Comparison of ENCODE assay signal across 22 cellular contexts in genomic region chr1:19388980-19389379, GRCh38.
DNase-seq lines count a peak whose midpoint lies in the region; ATAC-seq and TF ChIP-seq lines count a peak whose summit lies in the region.
"Had no signal": no experiment of that assay in that cellular context is flagged by ENCODE, and none has a peak within 500 bp of the region (broad histone marks: within the 10 kb centered on the region; RNA-seq: fewer than 3 reads in every experiment).

No MANE protein-coding gene starts in this region.

- H2AFZ ChIP-seq in GM23338, result no peak overlapping the region
- H2AFZ ChIP-seq: neural progenitor cell had no signal

- intact Hi-C loops in activated B cell treated with CpG ODN at 0.5 μM for 24 hours (cut with micrococcal nuclease) (no loop called here), esophagus muscularis mucosa (cut with DNase I) (no loop called here), tibial artery (cut with DNase I; ENCODE audit: low total_unique reads) (no loop called here)

- no peak for TF ChIP-seq CTCF in activated B cell treated with CpG ODN at 0.5 μM for 24 hours (IDR thresholded peaks at IDR 0.05)
- no peak for TF ChIP-seq CTCF in esophagus muscularis mucosa (IDR thresholded peaks at IDR 0.05)
- TF ChIP-seq CTCF in tibial artery (IDR thresholded peaks at IDR 0.05), result no peak
- TF ChIP-seq CTCF in GM23338 (conservative IDR thresholded peaks at IDR 0.05; ENCODE audit: low read depth in 2 of 2), result no peak

- no peaks in the 10 kb centered on the region for H3K9me2 ChIP-seq in GM23338 (ENCODE audit: insufficient read depth)

- no peaks in the 10 kb centered on the region for H3K9me3 Mint-ChIP-seq in activated naive CD8-positive, alpha-beta T cell (ENCODE audit: low read depth)
- no peaks in the 10 kb centered on the region for H3K9me3 Mint-ChIP-seq in activated naive CD8-positive, alpha-beta T cell treated with anti-CD3 and anti-CD28 coated beads for 36 hours
- no peaks in the 10 kb centered on the region for H3K9me3 Mint-ChIP-seq in activated B cell treated with CpG ODN at 0.5 μM for 24 hours
- H3K9me3 Mint-ChIP-seq in GM23338, result no peaks in the 10 kb centered on the region
- H3K9me3 Mint-ChIP-seq: activated T-cell treated with anti-CD3 and anti-CD28 coated beads, Interleukin-2, amount 50 U/mL, for 4 hours; neural progenitor cell had no signal

- no peaks in the 10 kb centered on the region for H3F3A ChIP-seq in GM23338 (replicated peaks; ENCODE audit: low read depth)

- DNase-seq in activated naive CD8-positive, alpha-beta T cell treated with anti-CD3 and anti-CD28 coated beads for 36 hours, result no peak
- DNase-seq in activated B cell treated with CpG ODN at 0.5 μM for 24 hours (no peak), esophagus muscularis mucosa (ENCODE audit: extremely low spot score) (no peak), tibial artery (no peak), GM19238 (ENCODE audit: insufficient read length, low spot score) (no peak), GM23338 (ENCODE audit: low spot score) (no peak)
- DNase-seq: activated CD4-positive, alpha-beta T cell treated with anti-CD3 and anti-CD28 coated beads, Interleukin-2, amount 50 U/mL, for 4 hours; activated T-cell treated with anti-CD3 and anti-CD28 coated beads, Interleukin-2, amount 50 U/mL, for 4 hours; EL; foreskin fibroblast; GOT3; Kasumi-1; NCI-H1105 treated with DMSO at 0.1 percent for 48 hours; NCI-H524; stimulated activated CD4-positive, alpha-beta T cell treated with anti-CD3 and anti-CD28 coated beads, Interleukin-4, amount 100 ng/mL, for 24 hours; substantia nigra had no signal

- CTCF ChIA-PET in activated B cell treated with CpG ODN at 0.5 μM for 24 hours (lab: Charles Lee), result interaction anchor here (0.7 kb wide), 1 partner anchor 45 kb away, joined by 3 read pairs; no protein-coding TSS in a partner anchor

- peaks cover 71 to 100% (median 94%) of the 10 kb centered on the region in 4 donors for H3K4me1 ChIP-seq in esophagus muscularis mucosa
- H3K4me1 ChIP-seq in tibial artery, result peaks cover 0 to 92% (median 65%) of the 10 kb centered on the region in 4 donors
- no peaks in the 10 kb centered on the region; the same call in 1 of the 2 replicates for H3K4me1 ChIP-seq in GM23338 (ENCODE audit: insufficient read depth)
- H3K4me1 ChIP-seq: neural progenitor cell had no signal

- peaks cover 84% of the 10 kb centered on the region for H3K79me2 ChIP-seq in GM23338 (replicated peaks; ENCODE audit: insufficient read depth)

- H4K20me1 ChIP-seq in GM23338 (replicated peaks; ENCODE audit: insufficient read depth), result peaks cover 47% of the 10 kb centered on the region

- no peak overlapping the region for H3K4me3 Mint-ChIP-seq in activated naive CD8-positive, alpha-beta T cell
- H3K4me3 Mint-ChIP-seq in activated naive CD8-positive, alpha-beta T cell treated with anti-CD3 and anti-CD28 coated beads for 36 hours, result no peak overlapping the region
- H3K4me3 Mint-ChIP-seq in activated B cell treated with CpG ODN at 0.5 μM for 24 hours (no peak overlapping the region), GM23338 (no peak overlapping the region)
- H3K4me3 Mint-ChIP-seq: activated T-cell treated with anti-CD3 and anti-CD28 coated beads, Interleukin-2, amount 50 U/mL, for 4 hours; neural progenitor cell had no signal

- H3K9me3 ChIP-seq in esophagus muscularis mucosa (no peaks in the 10 kb centered on the region), tibial artery (no peaks in the 10 kb centered on the region)
- H3K9me3 ChIP-seq: psoas muscle had no signal

- POLR2A ChIA-PET in activated B cell treated with CpG ODN at 0.5 μM for 24 hours (lab: Charles Lee), result no interaction called here

- 78% methylated on average over 9 of the region's 9 CpGs for whole genome bisulfite sequencing in esophagus muscularis mucosa

- H3K27ac Mint-ChIP-seq in activated naive CD8-positive, alpha-beta T cell, result peak overlapping the region; percentile 86
- H3K27ac Mint-ChIP-seq in activated naive CD8-positive, alpha-beta T cell treated with anti-CD3 and anti-CD28 coated beads for 36 hours, result no peak overlapping the region
- H3K27ac Mint-ChIP-seq in activated B cell treated with CpG ODN at 0.5 μM for 24 hours, result peak overlapping the region; percentile 30
- no peak overlapping the region for H3K27ac Mint-ChIP-seq in GM23338

- H3K4me2 ChIP-seq in GM23338, result no peak overlapping the region
- H3K4me2 ChIP-seq: neural progenitor cell had no signal

- H3K36me3 ChIP-seq in esophagus muscularis mucosa (peaks cover 0 to 12% (median 10%) of the 10 kb centered on the region in 4 donors), tibial artery (peaks cover 0 to 7% (median 7%) of the 10 kb centered on the region in 3 donors), GM23338 (ENCODE audit: insufficient read depth) (peaks cover 12% of the 10 kb centered on the region; the same call in 1 of the 2 replicates)
- H3K36me3 ChIP-seq: neural progenitor cell had no signal

- H3K27me3 ChIP-seq in esophagus muscularis mucosa (no peaks in the 10 kb centered on the region), tibial artery (no peaks in the 10 kb centered on the region), GM23338 (ENCODE audit: insufficient read depth) (no peaks in the 10 kb centered on the region)
- H3K27me3 ChIP-seq: neural progenitor cell had no signal

- H3K4me3 ChIP-seq in esophagus muscularis mucosa, result no peak overlapping the region
- H3K4me3 ChIP-seq in tibial artery, result no peak overlapping the region
- H3K4me3 ChIP-seq in GM23338, result no peak overlapping the region
- H3K4me3 ChIP-seq: neural progenitor cell, psoas muscle, skin epidermis had no signal

- TF ChIP-seq POLR2A in esophagus muscularis mucosa (IDR thresholded peaks at IDR 0.05; ENCODE audit: low read depth), result no peak

- H3K4me1 Mint-ChIP-seq in activated naive CD8-positive, alpha-beta T cell (ENCODE audit: low read depth), result peaks cover 63% of the 10 kb centered on the region
- H3K4me1 Mint-ChIP-seq in activated naive CD8-positive, alpha-beta T cell treated with anti-CD3 and anti-CD28 coated beads for 36 hours, result peaks cover 51% of the 10 kb centered on the region
- H3K4me1 Mint-ChIP-seq in activated B cell treated with CpG ODN at 0.5 μM for 24 hours (peaks cover 63% of the 10 kb centered on the region), GM23338 (peaks cover 16% of the 10 kb centered on the region)

- H3K27me3 Mint-ChIP-seq in activated naive CD8-positive, alpha-beta T cell, result no peaks in the 10 kb centered on the region
- no peaks in the 10 kb centered on the region for H3K27me3 Mint-ChIP-seq in activated naive CD8-positive, alpha-beta T cell treated with anti-CD3 and anti-CD28 coated beads for 36 hours
- H3K27me3 Mint-ChIP-seq in activated B cell treated with CpG ODN at 0.5 μM for 24 hours, result no peaks in the 10 kb centered on the region
- H3K27me3 Mint-ChIP-seq in GM23338 (ENCODE audit: insufficient read depth, low read depth, poor library complexity), result peaks cover 17% of the 10 kb centered on the region

- H3K36me3 Mint-ChIP-seq in activated naive CD8-positive, alpha-beta T cell, result peaks cover 2% of the 10 kb centered on the region
- peaks cover 12% of the 10 kb centered on the region for H3K36me3 Mint-ChIP-seq in activated naive CD8-positive, alpha-beta T cell treated with anti-CD3 and anti-CD28 coated beads for 36 hours
- H3K36me3 Mint-ChIP-seq in activated B cell treated with CpG ODN at 0.5 μM for 24 hours (ENCODE audit: low read depth), result peaks cover 25% of the 10 kb centered on the region
- peaks cover 26% of the 10 kb centered on the region for H3K36me3 Mint-ChIP-seq in GM23338 (ENCODE audit: low read depth)

- ATAC-seq in activated B cell treated with CpG ODN at 0.5 μM for 24 hours (ENCODE audit: low read depth) (no peak), HG03460 (IDR thresholded peaks at IDR 0.05; ENCODE audit: unreplicated experiment) (no peak), GM23338 (no peak)
- ATAC-seq: activated T-cell treated with anti-CD3 and anti-CD28 coated beads, Interleukin-2, amount 50 U/mL, for 4 hours; psoas muscle; Right ventricle myocardium inferior had no signal

- TF ChIP-seq EP300 in esophagus muscularis mucosa (IDR thresholded peaks at IDR 0.05), result no peak

- H3K27ac ChIP-seq in esophagus muscularis mucosa (replicated peaks in 1 of 4) (peak overlapping the region; percentile 33 to 97 (median 79)), tibial artery (peak overlapping the region; percentile 20 to 73), GM23338 (ENCODE audit: low read depth) (no peak overlapping the region)
- H3K27ac ChIP-seq: neural progenitor cell, psoas muscle had no signal

TF ChIP-seq in GM23338, 12 proteins besides CTCF, POLR2A, EP300 and RAD21:
- no peak for TF ChIP-seq EZH2 (IDR thresholded peaks at IDR 0.05; ENCODE audit: low read depth, unreplicated experiment)

Comparison
In these comparisons a context has a peak if more than half of its experiments do, and no peak if none do; other contexts are left out.
1. H3K27ac Mint-ChIP-seq: peak in activated naive CD8-positive, alpha-beta T cell (single experiment) and activated B cell treated with CpG ODN at 0.5 μM for 24 hours (single experiment); none in activated naive CD8-positive, alpha-beta T cell treated with anti-CD3 and anti-CD28 coated beads for 36 hours (single experiment) and GM23338 (single experiment).